15 cellular contexts compared by ENCODE assay signal in genomic region chr7:143454091-143454729, GRCh38. TPM values are rescaled to one million over a fixed set of nuclear protein-coding genes. Genes with fewer than 3 reads are reported as not detected.
"Had no signal": no experiment of that assay in that cellular context is flagged by ENCODE, and none has a peak within 500 bp of the region (broad histone marks: within the 10 kb centered on the region; RNA-seq: fewer than 3 reads in every experiment).

No MANE protein-coding gene starts in this region.

- H3K4me2 ChIP-seq: hepatocyte had no signal

- H2AFZ ChIP-seq: hepatocyte had no signal

- H3K79me2 ChIP-seq: hepatocyte had no signal

- H3K27me3 ChIP-seq: hepatocyte, left lung, neutrophil, tibial nerve, uterus had no signal

- H3K4me1 ChIP-seq: tibial nerve, uterus had no signal

- H3K36me3 ChIP-seq: left lung, neutrophil, tibial nerve, uterus had no signal

- H3K4me3 ChIP-seq: hepatocyte, left lung, tibial nerve, uterus had no signal

- DNase-seq: activated naive CD4-positive, alpha-beta T cell treated with anti-CD3 and anti-CD28 coated beads for 36 hours; caudate nucleus; left lung; mammary epithelial cell; naive B cell; posterior cingulate gyrus; stimulated activated CD4-positive, alpha-beta T cell treated with anti-CD3 and anti-CD28 coated beads, Interleukin-2, amount 100 ng/mL, for 48 hours; uterus had no signal

- H3K9me3 ChIP-seq: left lung, neutrophil, tibial nerve, uterus had no signal

- H3K27ac ChIP-seq: hepatocyte, left lung, neutrophil, tibial nerve, uterus had no signal

- ATAC-seq: left lung; stimulated activated memory B cell treated with anti-CD40 and anti-IgM and Interleukin-4, amounts not matched to agents 10 μg/mL and 1 μg/mL and 100 μg/mL, for 72 hours had no signal

RNA-seq across cellular contexts. Expression of gene TAS2R60, which starts 11.0 kb away (rescaled TPM):
- total RNA-seq: activated naive CD4-positive, alpha-beta T cell treated with anti-CD3 and anti-CD28 coated beads for 36 hours; activated T-helper 2 cell treated with anti-CD3 and anti-CD28 coated beads, Interferon-gamma antibody, Interleukin-2, Interleukin-4, amounts not matched to agents 10 μg/mL and 5 μg/mL and 100 μg/mL, durations not matched to agents 14 hours and 24 hours and 36 hours; hepatocyte; left lung; skeletal muscle tissue; tibial nerve had no signal
- polyA plus RNA-seq: hepatocyte, mammary epithelial cell had no signal

RNA-seq across cellular contexts. Expression of gene TAS2R41, which starts 23.5 kb away (rescaled TPM):
- total RNA-seq: activated naive CD4-positive, alpha-beta T cell treated with anti-CD3 and anti-CD28 coated beads for 36 hours; activated T-helper 2 cell treated with anti-CD3 and anti-CD28 coated beads, Interferon-gamma antibody, Interleukin-2, Interleukin-4, amounts not matched to agents 10 μg/mL and 5 μg/mL and 100 μg/mL, durations not matched to agents 14 hours and 24 hours and 36 hours; hepatocyte; left lung; mammary epithelial cell; skeletal muscle tissue; tibial nerve had no signal
- polyA plus RNA-seq: hepatocyte, keratinocyte, mammary epithelial cell had no signal
